Comparison of ENCODE assay signal across 8 cellular contexts in the genomic region with DNA sequence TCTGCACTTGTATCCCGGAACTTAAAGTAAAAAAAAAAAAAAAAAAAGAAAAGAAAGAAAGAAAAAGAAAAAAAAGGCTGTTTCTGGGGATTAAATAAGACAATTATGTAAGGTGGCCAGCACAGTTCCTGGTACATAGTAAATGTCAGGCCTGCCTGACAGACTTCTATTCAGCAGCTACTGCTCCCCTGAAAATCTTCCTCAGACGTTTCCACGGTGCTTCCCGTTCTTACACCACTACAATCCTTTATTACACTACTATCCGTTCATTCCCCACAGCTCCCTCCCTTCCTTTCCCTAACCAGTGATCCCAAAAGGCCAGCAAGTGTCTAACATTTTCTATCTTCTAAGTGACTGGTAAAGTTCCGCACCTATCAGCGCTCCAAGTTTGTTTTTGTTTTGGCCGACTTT. TPM values are rescaled to one million over a fixed set of nuclear protein-coding genes. Genes with fewer than 3 reads are reported as not detected.
A peak's percentile ranks its signal among the peaks of the same experiment; 100 is the strongest.
DNase-seq lines count a peak whose midpoint lies in the region; ATAC-seq, FAIRE-seq and TF ChIP-seq lines count a peak whose summit lies in the region.

No MANE protein-coding gene starts in this region.

- no peak for FAIRE-seq in astrocyte (lab: Jason Lieb, UNC)
- no peak for FAIRE-seq in HepG2 (lab: Jason Lieb, UNC)
- no peak for FAIRE-seq in frontal cortex (lab: Jason Lieb, UNC)

- peak overlapping the region; percentile 81 to 98 (median 96) for H3K27ac Mint-ChIP-seq in CD4-positive, CD25-positive, alpha-beta regulatory T cell
- peak overlapping the region; percentile 81 for H3K27ac Mint-ChIP-seq in astrocyte (ENCODE audit: unreplicated experiment)

- H2AFZ ChIP-seq in astrocyte (ENCODE audit: low read depth, low read length) (peak overlapping the region; percentile 88), HepG2 (ENCODE audit: low read length) (no peak overlapping the region)

- H3K4me3 Mint-ChIP-seq in CD4-positive, CD25-positive, alpha-beta regulatory T cell: peak overlapping the region; percentile 93 to 99 (median 97)
- peak overlapping the region; percentile 95 for H3K4me3 Mint-ChIP-seq in astrocyte (ENCODE audit: unreplicated experiment)

- POLR2A ChIA-PET in HepG2 (lab: Yijun Ruan, JAX): interaction anchor here (0.7 to 2.7 kb wide), 7 partner anchors 10 to 230 kb away, joined by 3 to 9 read pairs (median 4); partner anchors contain the start of gene ITM2B

- DNase-seq in CD4-positive, CD25-positive, alpha-beta regulatory T cell: peak in 1 of 3 donors; percentile 69
- DNase-seq in astrocyte (ENCODE audit: low read depth): no peak
- DNase-seq in HepG2 (ENCODE audit: low spot score): no peak
- DNase-seq in testis: no peak
- DNase-seq in frontal cortex (ENCODE audit: low spot score in 2 of 2): no peak

- peak overlapping the region; percentile 97 for H3K27ac ChIP-seq in CD4-positive, CD25-positive, alpha-beta regulatory T cell (ENCODE audit: insufficient read depth, low read length, poor library complexity, severe bottlenecking)
- H3K27ac ChIP-seq in astrocyte (ENCODE audit: low read depth, low read length) (peak overlapping the region; percentile 94), HepG2 (ENCODE audit: extremely low read length, insufficient read depth, low read length) (peak overlapping the region; percentile 94), testis (peak overlapping the region; percentile 99 to 100)

- H3K9me3 ChIP-seq in CD4-positive, CD25-positive, alpha-beta regulatory T cell (ENCODE audit: control insufficient read depth in 2 of 2, low read length in 2 of 2): no peaks in the 10 kb centered on the region
- H3K9me3 ChIP-seq in astrocyte (ENCODE audit: insufficient read depth, low read depth, low read length): no peaks in the 10 kb centered on the region
- H3K9me3 ChIP-seq in HepG2 (ENCODE audit: low read length): no peaks in the 10 kb centered on the region
- no peaks in the 10 kb centered on the region for H3K9me3 ChIP-seq in testis

- TF ChIP-seq CTCF in astrocyte (IDR thresholded peaks at IDR 0.05; ENCODE audit: insufficient read depth, low read depth, low read length): no peak
- 0 out of 2 replicates have a peak, but pooled peaks have one; percentile 1 for TF ChIP-seq CTCF in HepG2 (CRISPR knock-in tag; IDR thresholded peaks at IDR 0.05)
- no peak for TF ChIP-seq CTCF in testis (IDR thresholded peaks at IDR 0.05)

- no peaks in the 10 kb centered on the region for H3K27me3 ChIP-seq in CD4-positive, CD25-positive, alpha-beta regulatory T cell (ENCODE audit: control insufficient read depth, insufficient read depth, low read length)
- H3K27me3 ChIP-seq in astrocyte (ENCODE audit: insufficient read depth, low read length) (no peaks in the 10 kb centered on the region), HepG2 (ENCODE audit: control insufficient read depth in 1 of 2, insufficient read depth in 2 of 2, low read length in 2 of 2) (no peaks in the 10 kb centered on the region; a peak in 1 of 5 replicates), testis (no peaks in the 10 kb centered on the region)

- H3K36me3 Mint-ChIP-seq in CD4-positive, CD25-positive, alpha-beta regulatory T cell: peaks cover 4% of the 10 kb centered on the region
- no peaks in the 10 kb centered on the region for H3K36me3 Mint-ChIP-seq in astrocyte (ENCODE audit: low read depth, unreplicated experiment)

- TF ChIP-seq RAD21 in HepG2 (CRISPR knock-in tag; IDR thresholded peaks at IDR 0.05): no peak

- intact Hi-C loops in HepG2 (cut with micrococcal nuclease; ENCODE audit: unreplicated experiment) (loop anchor here (5.0 to 10.0 kb wide), 4 partner anchors 71 to 208 kb away; partner anchors contain the start of genes ITM2B, LPAR6 and MED4), testis (cut with DNase I; ENCODE audit: low total_unique reads) (no loop called here)

- H3K9ac ChIP-seq in astrocyte (ENCODE audit: low read length) (peak overlapping the region; percentile 97), HepG2 (ENCODE audit: insufficient read depth, low read depth, low read length) (peak overlapping the region; percentile 96)

- peaks cover 3% of the 10 kb centered on the region for H3K36me3 ChIP-seq in CD4-positive, CD25-positive, alpha-beta regulatory T cell (ENCODE audit: control insufficient read depth, insufficient read depth, low read length)
- H3K36me3 ChIP-seq in astrocyte (ENCODE audit: insufficient read depth, low read length) (no peaks in the 10 kb centered on the region), HepG2 (replicated peaks in 1 of 2; ENCODE audit: control insufficient read depth in 1 of 2, insufficient read depth in 2 of 2, low read length in 2 of 2) (no peaks in the 10 kb centered on the region), testis (ENCODE audit: low read depth, missing control alignments) (no peaks in the 10 kb centered on the region)

- 3% methylated on average over 8 of the region's 8 CpGs for WGBS in HepG2 (ENCODE audit: low lambda C conversion rate)
- WGBS in testis, 2 donors: 0 to 6% methylated on average over 8 of the region's 8 CpGs

- in situ Hi-C loops in HepG2 (cut with HindIII; ENCODE audit: extremely low pct_ligation_motif_present, low pct_unique_long_range_greater_than_20kb): loop anchor here (10.0 to 25.0 kb wide), 2 partner anchors 178 to 459 kb away; no protein-coding TSS in a partner anchor

- H3K4me1 ChIP-seq in CD4-positive, CD25-positive, alpha-beta regulatory T cell (ENCODE audit: control insufficient read depth, insufficient read depth, low read length, poor library complexity, severe bottlenecking): peaks cover 25% of the 10 kb centered on the region
- peaks cover 4% of the 10 kb centered on the region for H3K4me1 ChIP-seq in astrocyte (ENCODE audit: insufficient read depth, low read length)
- H3K4me1 ChIP-seq in HepG2 (ENCODE audit: insufficient read depth, low read length): peaks cover 20% of the 10 kb centered on the region
- peaks cover 18% of the 10 kb centered on the region for H3K4me1 ChIP-seq in testis

- peak overlapping the region; percentile 88 for H3K4me2 ChIP-seq in astrocyte (ENCODE audit: low read length)
- peak overlapping the region; percentile 77 for H3K4me2 ChIP-seq in HepG2 (ENCODE audit: low read depth, low read length)

- ATAC-seq in CD4-positive, CD25-positive, alpha-beta regulatory T cell (ENCODE audit: low read depth in 2 of 2): peak in 1 of 2 donors; percentile 4
- ATAC-seq in HG03159 (IDR thresholded peaks at IDR 0.05; ENCODE audit: unreplicated experiment): peak; percentile 10
- ATAC-seq in HepG2: peak; percentile 10
- ATAC-seq in HG03378 (IDR thresholded peaks at IDR 0.05; ENCODE audit: unreplicated experiment): no peak
- ATAC-seq in HG03097 (IDR thresholded peaks at IDR 0.05; ENCODE audit: low FRiP score, unreplicated experiment): no peak

- CTCF ChIA-PET in HepG2 (lab: Yijun Ruan, JAX; ENCODE audit: low intra/inter-chr PET ratio, low total read pairs): no interaction called here

- TF ChIP-seq EP300 in HepG2 (IDR thresholded peaks at IDR 0.05; ENCODE audit: low read depth in 2 of 2, low read length in 2 of 2): no peak
- TF ChIP-seq EP300 in HepG2 (CRISPR knock-in tag; IDR thresholded peaks at IDR 0.05; ENCODE audit: borderline replicate concordance): no peak

- peak overlapping the region; percentile 91 for H3K4me3 ChIP-seq in CD4-positive, CD25-positive, alpha-beta regulatory T cell (ENCODE audit: low read depth, low read length)
- peak overlapping the region; percentile 92 for H3K4me3 ChIP-seq in astrocyte (ENCODE audit: insufficient read depth, low read depth, low read length)
- peak overlapping the region; percentile 79 to 91 (median 91) for H3K4me3 ChIP-seq in HepG2 (replicated peaks in 1 of 3; ENCODE audit: insufficient read depth in 1 of 3, low read depth in 2 of 3, low read length in 3 of 3)
- peak overlapping the region; percentile 94 to 96 for H3K4me3 ChIP-seq in testis

- TSS peak; percentile 91 for BruUV-seq in HepG2 (replicated peaks; lab: Mats Ljungman, UMichigan)

- H3K27me3 Mint-ChIP-seq in CD4-positive, CD25-positive, alpha-beta regulatory T cell: no peaks in the 10 kb centered on the region
- peaks cover 2% of the 10 kb centered on the region for H3K27me3 Mint-ChIP-seq in astrocyte (ENCODE audit: low read depth, unreplicated experiment)

- peaks cover 37% of the 10 kb centered on the region for H3K79me2 ChIP-seq in astrocyte (ENCODE audit: insufficient read depth, low read length)
- H3K79me2 ChIP-seq in HepG2 (ENCODE audit: insufficient read depth, low read length): peaks cover 30% of the 10 kb centered on the region

- peaks cover 16% of the 10 kb centered on the region for H4K20me1 ChIP-seq in astrocyte (ENCODE audit: insufficient read depth, low read length)
- peaks cover 7% of the 10 kb centered on the region; the same call in 1 of the 2 replicates for H4K20me1 ChIP-seq in HepG2 (ENCODE audit: insufficient read depth, low read length)

- TF ChIP-seq POLR2A in HepG2 (IDR thresholded peaks at IDR 0.05; ENCODE audit: insufficient read depth in 1 of 2, low read depth in 2 of 2, low read length in 2 of 2) (no peak), testis (IDR thresholded peaks at IDR 0.05) (no peak)

- peaks cover 24 to 42% (median 29%) of the 10 kb centered on the region in 4 donors for H3K4me1 Mint-ChIP-seq in CD4-positive, CD25-positive, alpha-beta regulatory T cell
- H3K4me1 Mint-ChIP-seq in astrocyte (ENCODE audit: low read depth, unreplicated experiment): peaks cover 2% of the 10 kb centered on the region

- peaks cover 0 to 2% (median 0%) of the 10 kb centered on the region in 7 donors for H3K9me3 Mint-ChIP-seq in CD4-positive, CD25-positive, alpha-beta regulatory T cell
- no peaks in the 10 kb centered on the region for H3K9me3 Mint-ChIP-seq in astrocyte (ENCODE audit: unreplicated experiment)

RNA-seq across cellular contexts. Expression of gene RB1, which starts 0.6 kb away (rescaled TPM):
- 23.1 TPM for total RNA-seq in CD4-positive, CD25-positive, alpha-beta regulatory T cell
- polyA plus RNA-seq in CD4-positive, CD25-positive, alpha-beta regulatory T cell: 10 to 100 TPM; 18.8 to 24.6 (median 22.9) TPM
- total RNA-seq in astrocyte (32.7 and 34.5 TPM in 2 replicates), HepG2 (2016; rRNA removed; fragmentation: Illumina TruSeq; extraction: Trizol) (23.7 and 35.7 TPM in 2 replicates), testis (10 to 100 TPM; 38.8 to 43.0 TPM), frontal cortex (35.9 TPM)
- 2.6 and 3.1 TPM in 2 replicates for total RNA-seq in HepG2 (2016; cell fraction: cytosol; rRNA removed; fragmentation: Illumina TruSeq; extraction: Trizol; ENCODE audit: low read depth)
- total RNA-seq in HepG2 (2016; cell fraction: insoluble cytoplasmic fraction; rRNA removed; fragmentation: Illumina TruSeq; extraction: Trizol): 21.7 and 35.5 TPM in 2 replicates
- total RNA-seq in HepG2 (2016; cell fraction: membrane; rRNA removed; fragmentation: Illumina TruSeq; extraction: Trizol): 11.2 and 11.5 TPM in 2 replicates
- total RNA-seq in HepG2 (2016; cell fraction: nucleus; rRNA removed; fragmentation: Illumina TruSeq; extraction: Trizol): 23.1 and 26.3 TPM in 2 replicates
- polyA plus RNA-seq in HepG2 (2011; rRNA removed) (11.0 and 15.6 TPM in 2 replicates), testis (ENCODE audit: insufficient read depth, low read depth, low replicate concordance) (21.9 TPM)
- 6.0 and 9.8 TPM in 2 replicates for polyA plus RNA-seq in HepG2 (2011; cell fraction: cytosol; rRNA removed)
- 4.1 and 5.4 TPM in 2 replicates for polyA plus RNA-seq in HepG2 (2011; cell fraction: nucleus; rRNA removed)
- 15.5 and 15.8 TPM in 2 replicates for polyA plus RNA-seq in HepG2 (2012)
- 0.92 and 0.93 TPM in 2 replicates for polyA plus RNA-seq in HepG2 (2016; cell fraction: cytosol; fragmentation: Illumina TruSeq; extraction: Trizol; ENCODE audit: low read depth)
- 34.7 and 35.7 TPM in 2 replicates for polyA plus RNA-seq in HepG2 (2016; cell fraction: insoluble cytoplasmic fraction; fragmentation: Illumina TruSeq; extraction: Trizol; ENCODE audit: low read depth)
- 4.2 and 4.3 TPM in 2 replicates for polyA plus RNA-seq in HepG2 (2016; cell fraction: membrane; fragmentation: Illumina TruSeq; extraction: Trizol; ENCODE audit: low read depth)
- polyA plus RNA-seq in HepG2 (2016; cell fraction: nucleus; fragmentation: Illumina TruSeq; extraction: Trizol; ENCODE audit: insufficient read depth, low read depth): 17.8 and 23.0 TPM in 2 replicates
- polyA minus RNA-seq in HepG2 (2011; rRNA and poly(A)+ RNA removed; ENCODE audit: low replicate concordance): 7.8 and 8.2 TPM in 2 replicates
- polyA minus RNA-seq in HepG2 (2011; cell fraction: cytosol; rRNA and poly(A)+ RNA removed): 13.0 TPM in 2 replicates
- polyA minus RNA-seq in HepG2 (2011; cell fraction: nucleus; rRNA and poly(A)+ RNA removed): 32.4 and 33.0 TPM in 2 replicates

Comparison
In these comparisons a context has a peak if more than half of its experiments do, and no peak if none do; other contexts are left out.
1. ATAC-seq: peak in HG03159 (single experiment) and HepG2 (single experiment); none in HG03378 (single experiment) and HG03097 (single experiment).
2. Peak in every context shown above with its lines, with median percentiles within 50 percentile points of each other: H3K27ac ChIP-seq and H3K4me3 ChIP-seq.